In genomic region chr11:86047275-86047991, GRCh38 we compare ENCODE assay signal across 1 cellular context.
TF ChIP-seq lines count a peak whose summit lies in the region.

No MANE protein-coding gene starts in this region.

TF ChIP-seq in WTC11, 78 proteins besides CTCF, POLR2A, EP300 and RAD21 (continued from another document):
- TF ChIP-seq, protein P1, sequence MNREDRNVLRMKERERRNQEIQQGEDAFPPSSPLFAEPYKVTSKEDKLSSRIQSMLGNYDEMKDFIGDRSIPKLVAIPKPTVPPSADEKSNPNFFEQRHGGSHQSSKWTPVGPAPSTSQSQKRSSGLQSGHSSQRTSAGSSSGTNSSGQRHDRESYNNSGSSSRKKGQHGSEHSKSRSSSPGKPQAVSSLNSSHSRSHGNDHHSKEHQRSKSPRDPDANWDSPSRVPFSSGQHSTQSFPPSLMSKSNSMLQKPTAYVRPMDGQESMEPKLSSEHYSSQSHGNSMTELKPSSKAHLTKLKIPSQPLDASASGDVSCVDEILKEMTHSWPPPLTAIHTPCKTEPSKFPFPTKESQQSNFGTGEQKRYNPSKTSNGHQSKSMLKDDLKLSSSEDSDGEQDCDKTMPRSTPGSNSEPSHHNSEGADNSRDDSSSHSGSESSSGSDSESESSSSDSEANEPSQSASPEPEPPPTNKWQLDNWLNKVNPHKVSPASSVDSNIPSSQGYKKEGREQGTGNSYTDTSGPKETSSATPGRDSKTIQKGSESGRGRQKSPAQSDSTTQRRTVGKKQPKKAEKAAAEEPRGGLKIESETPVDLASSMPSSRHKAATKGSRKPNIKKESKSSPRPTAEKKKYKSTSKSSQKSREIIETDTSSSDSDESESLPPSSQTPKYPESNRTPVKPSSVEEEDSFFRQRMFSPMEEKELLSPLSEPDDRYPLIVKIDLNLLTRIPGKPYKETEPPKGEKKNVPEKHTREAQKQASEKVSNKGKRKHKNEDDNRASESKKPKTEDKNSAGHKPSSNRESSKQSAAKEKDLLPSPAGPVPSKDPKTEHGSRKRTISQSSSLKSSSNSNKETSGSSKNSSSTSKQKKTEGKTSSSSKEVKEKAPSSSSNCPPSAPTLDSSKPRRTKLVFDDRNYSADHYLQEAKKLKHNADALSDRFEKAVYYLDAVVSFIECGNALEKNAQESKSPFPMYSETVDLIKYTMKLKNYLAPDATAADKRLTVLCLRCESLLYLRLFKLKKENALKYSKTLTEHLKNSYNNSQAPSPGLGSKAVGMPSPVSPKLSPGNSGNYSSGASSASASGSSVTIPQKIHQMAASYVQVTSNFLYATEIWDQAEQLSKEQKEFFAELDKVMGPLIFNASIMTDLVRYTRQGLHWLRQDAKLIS (CRISPR knock-in tag; IDR thresholded peaks at IDR 0.05; ENCODE audit: borderline replicate concordance) = no peak
- no peak for TF ChIP-seq NFATC4 (CRISPR knock-in tag; IDR thresholded peaks at IDR 0.05)
- no peak for TF ChIP-seq PRRX2 (CRISPR knock-in tag; IDR thresholded peaks at IDR 0.05)
- TF ChIP-seq, protein P2, sequence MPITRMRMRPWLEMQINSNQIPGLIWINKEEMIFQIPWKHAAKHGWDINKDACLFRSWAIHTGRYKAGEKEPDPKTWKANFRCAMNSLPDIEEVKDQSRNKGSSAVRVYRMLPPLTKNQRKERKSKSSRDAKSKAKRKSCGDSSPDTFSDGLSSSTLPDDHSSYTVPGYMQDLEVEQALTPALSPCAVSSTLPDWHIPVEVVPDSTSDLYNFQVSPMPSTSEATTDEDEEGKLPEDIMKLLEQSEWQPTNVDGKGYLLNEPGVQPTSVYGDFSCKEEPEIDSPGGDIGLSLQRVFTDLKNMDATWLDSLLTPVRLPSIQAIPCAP (CRISPR knock-in tag; IDR thresholded peaks at IDR 0.05) = no peak
- TF ChIP-seq CREM (CRISPR knock-in tag; IDR thresholded peaks at IDR 0.05) = no peak
- no peak for TF ChIP-seq GRHL2 (CRISPR knock-in tag; IDR thresholded peaks at IDR 0.05; ENCODE audit: insufficient replicate concordance, severe bottlenecking)
